ENCODE assay signal across 10 cellular contexts in genomic region chr14:23538785-23539184, GRCh38. TPM values are rescaled to one million over a fixed set of nuclear protein-coding genes. Genes with fewer than 3 reads are reported as not detected.
A peak's percentile ranks its signal among the peaks of the same experiment; 100 is the strongest.
DNase-seq lines count a peak whose midpoint lies in the region; ATAC-seq, FAIRE-seq and TF ChIP-seq lines count a peak whose summit lies in the region.
"Had no signal": no experiment of that assay in that cellular context is flagged by ENCODE, and none has a peak within 500 bp of the region (broad histone marks: within the 10 kb centered on the region; RNA-seq: fewer than 3 reads in every experiment).

No MANE protein-coding gene starts in this region.

- H3K36me3 ChIP-seq in HUES6 (ENCODE audit: control insufficient read depth, insufficient read depth, low read length) (peaks cover 21% of the 10 kb centered on the region), OCI-LY3 (replicated peaks; ENCODE audit: low read depth, low read length) (no peaks in the 10 kb centered on the region), pancreas (no peaks in the 10 kb centered on the region)

- ATAC-seq in pancreas: peak in 3 of 4 donors; percentile 33 to 40 (median 38)
- no peak for ATAC-seq in esophagus mucosa
- ATAC-seq in stimulated activated naive CD8-positive, alpha-beta T cell treated with anti-CD3 and anti-CD28 coated beads, Interleukin-15, amount 100 ng/mL, for 72 hours: no peak

- H3K4me1 ChIP-seq in HUES6 (ENCODE audit: control insufficient read depth, insufficient read depth, low read length) (peaks cover 28% of the 10 kb centered on the region), OCI-LY3 (ENCODE audit: low read length) (0 out of 2 replicates have a peak, but pooled peaks cover 4% of the 10 kb centered on the region), pancreas (no peaks in the 10 kb centered on the region)
- H3K4me1 ChIP-seq: testis had no signal

- H3K4me1 Mint-ChIP-seq in stimulated activated naive CD8-positive, alpha-beta T cell treated with anti-CD3 and anti-CD28 coated beads, Interleukin-15, amount 100 ng/mL, for 72 hours: no peaks in the 10 kb centered on the region

- H3K9me3 Mint-ChIP-seq in stimulated activated naive CD8-positive, alpha-beta T cell treated with anti-CD3 and anti-CD28 coated beads, Interleukin-15, amount 100 ng/mL, for 72 hours: no peaks in the 10 kb centered on the region

- FAIRE-seq in pancreas (lab: Jason Lieb, UNC) (no peak), D721Med (lab: Jason Lieb, UNC) (no peak)

- H3K4me2 ChIP-seq in OCI-LY3 (ENCODE audit: low read length): peak overlapping the region; percentile 26; the same call in 1 of the 2 replicates

- 56 to 60% methylated on average over 7 of the region's 7 CpGs for WGBS in pancreas, 2 donors

- no peak for TF ChIP-seq CTCF in OCI-LY3 (IDR thresholded peaks at IDR 0.05; ENCODE audit: low read depth, low read length)
- no peak for TF ChIP-seq CTCF in pancreas (IDR thresholded peaks at IDR 0.05)
- no peak for TF ChIP-seq CTCF in D721Med (IDR thresholded peaks at IDR 0.05; ENCODE audit: insufficient read depth, missing control alignments)

- H3K27ac Mint-ChIP-seq in stimulated activated naive CD8-positive, alpha-beta T cell treated with anti-CD3 and anti-CD28 coated beads, Interleukin-15, amount 100 ng/mL, for 72 hours: no peak overlapping the region

- no peak overlapping the region for H3K4me3 Mint-ChIP-seq in stimulated activated naive CD8-positive, alpha-beta T cell treated with anti-CD3 and anti-CD28 coated beads, Interleukin-15, amount 100 ng/mL, for 72 hours

- no peaks in the 10 kb centered on the region for H3K27me3 ChIP-seq in HUES6 (ENCODE audit: control insufficient read depth, insufficient read depth, low read length)
- H3K27me3 ChIP-seq in OCI-LY3 (ENCODE audit: low read depth, low read length): no peaks in the 10 kb centered on the region
- no peaks in the 10 kb centered on the region for H3K27me3 ChIP-seq in pancreas
- H3K27me3 ChIP-seq: testis had no signal

- H3K79me2 ChIP-seq in OCI-LY3 (ENCODE audit: low read length): no peaks in the 10 kb centered on the region

- H3K9ac ChIP-seq in HUES6 (ENCODE audit: low read length) (peak overlapping the region; percentile 79), OCI-LY3 (ENCODE audit: low read length) (no peak overlapping the region)

- DNase-seq in globus pallidus (ENCODE audit: low spot score) (peak; percentile 69), pancreas (no peak), D721Med (ENCODE audit: insufficient read length, low spot score) (no peak), germinal center (ENCODE audit: low spot score) (no peak)
- DNase-seq in stimulated activated naive CD8-positive, alpha-beta T cell treated with anti-CD3 and anti-CD28 coated beads, Interleukin-15, amount 100 ng/mL, for 72 hours: no peak
- DNase-seq: testis had no signal

- no peaks in the 10 kb centered on the region for H3K9me3 ChIP-seq in HUES6 (ENCODE audit: control insufficient read depth, insufficient read depth, low read depth, low read length)
- no peaks in the 10 kb centered on the region for H3K9me3 ChIP-seq in OCI-LY3 (ENCODE audit: insufficient read depth, low read length)
- no peaks in the 10 kb centered on the region for H3K9me3 ChIP-seq in pancreas
- H3K9me3 ChIP-seq: testis had no signal

- intact Hi-C loops in pancreas (cut with DNase I): no loop called here

- peak overlapping the region; percentile 71 for H3K4me3 ChIP-seq in HUES6 (ENCODE audit: low read depth, low read length)
- H3K4me3 ChIP-seq in OCI-LY3 (ENCODE audit: low read length): no peak overlapping the region
- H3K4me3 ChIP-seq in pancreas: no peak overlapping the region
- H3K4me3 ChIP-seq: SK-N-MC, testis had no signal

- H3K27me3 Mint-ChIP-seq in stimulated activated naive CD8-positive, alpha-beta T cell treated with anti-CD3 and anti-CD28 coated beads, Interleukin-15, amount 100 ng/mL, for 72 hours: no peaks in the 10 kb centered on the region

- no peaks in the 10 kb centered on the region for H4K20me1 ChIP-seq in OCI-LY3 (ENCODE audit: insufficient read depth, low read length)

- H3K27ac ChIP-seq in HUES6 (ENCODE audit: low read depth, low read length): peak overlapping the region; percentile 94
- no peak overlapping the region for H3K27ac ChIP-seq in OCI-LY3 (ENCODE audit: low read length)
- H3K27ac ChIP-seq in pancreas: no peak overlapping the region
- H3K27ac ChIP-seq: SK-N-MC, testis had no signal

- H2AFZ ChIP-seq in OCI-LY3 (ENCODE audit: low read depth, low read length): no peak overlapping the region

RNA-seq across cellular contexts. Expression of gene ZFHX2, which starts 12.8 kb away (rescaled TPM):
- 1 to 10 TPM in 3 of 6 donors, under 1 TPM in 3; 0.63 to 3.8 (median 1.0) TPM for total RNA-seq in pancreas
- polyA plus RNA-seq in pancreas: 1 to 10 TPM; 1.7 to 3.0 TPM
- 0.44 TPM for total RNA-seq in esophagus mucosa

RNA-seq across cellular contexts. Expression of gene THTPA, which starts 17.3 kb away (rescaled TPM):
- total RNA-seq in pancreas (10 to 100 TPM in 1 of 6 donors, 1 to 10 TPM in 5; 5.6 to 11.6 (median 8.4) TPM), esophagus mucosa (7.6 TPM)
- 10 to 100 TPM; 11.9 TPM for polyA plus RNA-seq in pancreas

RNA-seq across cellular contexts. Expression of gene AP1G2, which starts 28.8 kb away (rescaled TPM):
- total RNA-seq in pancreas (100 to 1,000 TPM in 1 of 6 donors, 10 to 100 TPM in 5; 57.4 to 153 (median 70.4) TPM), esophagus mucosa (81.3 TPM)
- polyA plus RNA-seq in pancreas: 100 to 1,000 TPM; 303 to 392 TPM

RNA-seq across cellular contexts. Expression of gene JPH4, which starts 39.8 kb away (rescaled TPM):
- total RNA-seq in pancreas (under 1 TPM; 0.12 to 0.47 (median 0.29) TPM), esophagus mucosa (0.04 TPM)
- 1 to 10 TPM in 1 of 2 donors, under 1 TPM in 1; 0.46 to 1.3 TPM for polyA plus RNA-seq in pancreas

Comparison
In these comparisons a context has a peak if more than half of its experiments do, and no peak if none do; other contexts are left out.
1. ATAC-seq: peak in pancreas (3 of 4); none in esophagus mucosa (single experiment) and stimulated activated naive CD8-positive, alpha-beta T cell treated with anti-CD3 and anti-CD28 coated beads, Interleukin-15, amount 100 ng/mL, for 72 hours (single experiment).